ENCODE assay signal across 30 cellular contexts in the genomic region with DNA sequence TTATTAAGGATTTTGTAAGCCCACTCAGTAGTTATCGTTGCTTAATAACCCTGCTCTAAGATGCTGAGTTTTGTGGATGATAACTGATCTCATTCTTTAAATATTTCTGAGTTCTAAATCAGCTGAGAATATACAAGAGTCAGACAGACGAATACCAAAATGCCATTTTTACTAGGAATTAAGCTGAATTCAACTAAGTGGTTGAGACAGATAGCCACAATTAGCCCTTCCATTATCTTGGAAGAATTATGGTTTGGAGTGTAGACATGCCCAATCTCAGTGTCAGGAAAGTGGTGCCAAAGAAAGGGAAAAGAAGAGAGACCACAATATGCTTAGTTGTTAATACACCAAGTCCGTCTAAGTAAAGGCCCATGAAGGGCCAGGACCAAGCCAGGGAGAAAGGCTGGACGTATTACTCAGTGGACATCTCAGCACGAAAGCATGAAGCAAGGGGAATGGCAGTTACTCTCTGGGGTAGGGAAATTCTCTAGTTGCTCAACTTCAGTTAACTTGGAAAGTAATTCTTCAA. TPM values are rescaled to one million over a fixed set of nuclear protein-coding genes. Genes with fewer than 3 reads are reported as not detected.
A peak's percentile ranks its signal among the peaks of the same experiment; 100 is the strongest.
DNase-seq lines count a peak whose midpoint lies in the region; ATAC-seq, FAIRE-seq and TF ChIP-seq lines count a peak whose summit lies in the region.
"Had no signal": no experiment of that assay in that cellular context is flagged by ENCODE, and none has a peak within 500 bp of the region (broad histone marks: within the 10 kb centered on the region; RNA-seq: fewer than 3 reads in every experiment).

No MANE protein-coding gene starts in this region.

- H3K36me3 Mint-ChIP-seq in astrocyte (ENCODE audit: low read depth, unreplicated experiment): no peaks in the 10 kb centered on the region
- H3K36me3 Mint-ChIP-seq: immature natural killer cell, T-cell had no signal

- H4K8ac ChIP-seq in neuronal stem cell (ENCODE audit: low read depth, low read length): no peak overlapping the region

- no peak overlapping the region for H3K27ac Mint-ChIP-seq in astrocyte (ENCODE audit: unreplicated experiment)
- H3K27ac Mint-ChIP-seq: activated CD4-positive, alpha-beta memory T cell treated with anti-CD3 and anti-CD28 coated beads, Interleukin-2, amount 10 ng/mL, durations not matched to agents 7 days and 5 days; immature natural killer cell; stimulated activated naive CD8-positive, alpha-beta T cell treated with anti-CD3 and anti-CD28 coated beads, Interleukin-15, Interleukin-2, amounts not matched to agents 100 ng/mL and 50 ng/mL, for 24 hours; T-cell had no signal

- H3K4me1 ChIP-seq in astrocyte (ENCODE audit: insufficient read depth, low read length) (peaks cover 7% of the 10 kb centered on the region), neuronal stem cell (ENCODE audit: control insufficient read depth in 2 of 2, insufficient read depth in 1 of 2, low read depth in 1 of 2, low read length in 2 of 2) (peaks cover 0 to 2% of the 10 kb centered on the region in 2 donors)
- H3K4me1 ChIP-seq: foreskin keratinocyte, Peyer's patch, thyroid gland had no signal

- no peak for ATAC-seq in GM18511 (IDR thresholded peaks at IDR 0.05; ENCODE audit: unreplicated experiment)
- ATAC-seq: foreskin keratinocyte; left lobe of liver; naive thymus-derived CD8-positive, alpha-beta T cell; T-cell had no signal

- FAIRE-seq in astrocyte (lab: Jason Lieb, UNC): peak; percentile 45
- FAIRE-seq: GM12891 had no signal

- no peaks in the 10 kb centered on the region for H3K79me1 ChIP-seq in neuronal stem cell (ENCODE audit: low read depth, low read length)

- H3K4me1 Mint-ChIP-seq in astrocyte (ENCODE audit: low read depth, unreplicated experiment): peaks cover 8% of the 10 kb centered on the region
- H3K4me1 Mint-ChIP-seq: activated CD4-positive, alpha-beta memory T cell treated with anti-CD3 and anti-CD28 coated beads, Interleukin-2, amount 10 ng/mL, durations not matched to agents 7 days and 5 days; central memory CD8-positive, alpha-beta T cell; immature natural killer cell; naive thymus-derived CD8-positive, alpha-beta T cell; T-cell had no signal

- H3K23ac ChIP-seq in neuronal stem cell (ENCODE audit: low read depth, low read length, poor library complexity): no peak overlapping the region

- no peak overlapping the region for H3K18ac ChIP-seq in neuronal stem cell (ENCODE audit: low read length)

- H3K9ac ChIP-seq in astrocyte (ENCODE audit: low read length) (no peak overlapping the region), neuronal stem cell (ENCODE audit: low read depth, low read length, poor library complexity) (no peak overlapping the region)
- H3K9ac ChIP-seq: BLaER1 had no signal

- DNase-seq in GM03348 (ENCODE audit: low spot score) (peak; percentile 78), astrocyte (ENCODE audit: low read depth) (peak; percentile 73), foreskin fibroblast (peak; percentile 63 to 74), HT-29 (ENCODE audit: low spot score) (no peak), neuronal stem cell (ENCODE audit: low spot score) (no peak)
- DNase-seq in activated naive CD4-positive, alpha-beta T cell (lab: John Stamatoyannopoulos, UW): no peak
- DNase-seq: activated CD4-positive, alpha-beta memory T cell treated with anti-CD3 and anti-CD28 coated beads, Interleukin-2, amount 10 ng/mL, durations not matched to agents 7 days and 5 days; activated CD4-positive, CD25-positive, alpha-beta regulatory T cell treated with anti-CD3 and anti-CD28 coated beads, Interleukin-2, amount 50 U/mL, for 72 hours; activated gamma-delta T cell; amniotic stem cell; COR-L47; dorsolateral prefrontal cortex; foreskin keratinocyte; HCEC 1CT; immature natural killer cell; naive thymus-derived CD8-positive, alpha-beta T cell; NCI-H1436 treated with DMSO at 0.1 percent for 48 hours; NCI-H510A; Peyer's patch; SIG-M5; T-cell; thyroid gland had no signal

- H3K4me3 Mint-ChIP-seq in astrocyte (ENCODE audit: unreplicated experiment): no peak overlapping the region
- H3K4me3 Mint-ChIP-seq: activated CD4-positive, alpha-beta memory T cell treated with anti-CD3 and anti-CD28 coated beads, Interleukin-2, amount 10 ng/mL, durations not matched to agents 7 days and 5 days; central memory CD8-positive, alpha-beta T cell; immature natural killer cell; naive thymus-derived CD8-positive, alpha-beta T cell; stimulated activated naive CD8-positive, alpha-beta T cell treated with anti-CD3 and anti-CD28 coated beads, Interleukin-15, Interleukin-2, amounts not matched to agents 100 ng/mL and 50 ng/mL, for 24 hours; T-cell had no signal

- H3K9me3 Mint-ChIP-seq in astrocyte (ENCODE audit: unreplicated experiment): peaks cover 2% of the 10 kb centered on the region
- H3K9me3 Mint-ChIP-seq: activated CD4-positive, alpha-beta memory T cell treated with anti-CD3 and anti-CD28 coated beads, Interleukin-2, amount 10 ng/mL, durations not matched to agents 7 days and 5 days; immature natural killer cell; stimulated activated naive CD8-positive, alpha-beta T cell treated with anti-CD3 and anti-CD28 coated beads, Interleukin-15, Interleukin-2, amounts not matched to agents 100 ng/mL and 50 ng/mL, for 24 hours had no signal

- H2BK5ac ChIP-seq in neuronal stem cell (ENCODE audit: low read length): no peak overlapping the region

- no peaks in the 10 kb centered on the region for H3K9me3 ChIP-seq in astrocyte (ENCODE audit: insufficient read depth, low read depth, low read length)
- H3K9me3 ChIP-seq in neuronal stem cell (replicated peaks in 1 of 2; ENCODE audit: control insufficient read depth in 2 of 2, insufficient read depth in 1 of 2, low read depth in 1 of 2, low read length in 2 of 2): no peaks in the 10 kb centered on the region
- H3K9me3 ChIP-seq: BLaER1, Peyer's patch, thyroid gland had no signal

- H3K79me2 ChIP-seq in astrocyte (ENCODE audit: insufficient read depth, low read length): no peaks in the 10 kb centered on the region
- H3K79me2 ChIP-seq: hepatocyte had no signal

- H3K4ac ChIP-seq in neuronal stem cell (ENCODE audit: low read length): no peak overlapping the region

- peaks cover 32% of the 10 kb centered on the region for H3K27me3 Mint-ChIP-seq in astrocyte (ENCODE audit: low read depth, unreplicated experiment)

- H3K27ac ChIP-seq in astrocyte (ENCODE audit: low read depth, low read length): no peak overlapping the region
- no peak overlapping the region for H3K27ac ChIP-seq in neuronal stem cell (replicated peaks; ENCODE audit: low read length)
- H3K27ac ChIP-seq: BLaER1, dorsolateral prefrontal cortex, foreskin keratinocyte, hepatocyte, Peyer's patch, thyroid gland had no signal

- H3K14ac ChIP-seq in neuronal stem cell (ENCODE audit: low read length): no peak overlapping the region

- no peak overlapping the region for H2BK120ac ChIP-seq in neuronal stem cell (ENCODE audit: low read depth, low read length)

- H3K4me3 ChIP-seq in astrocyte (ENCODE audit: insufficient read depth, low read depth, low read length): no peak overlapping the region
- no peak overlapping the region for H3K4me3 ChIP-seq in foreskin fibroblast (ENCODE audit: low read depth in 1 of 2, low read length in 2 of 2)
- H3K4me3 ChIP-seq in neuronal stem cell (ENCODE audit: low read length in 2 of 2): no peak overlapping the region
- H3K4me3 ChIP-seq: BLaER1, dorsolateral prefrontal cortex, hepatocyte, Peyer's patch, thyroid gland had no signal

- H3K27me3 ChIP-seq in astrocyte (ENCODE audit: insufficient read depth, low read length): peaks cover 2% of the 10 kb centered on the region
- H3K27me3 ChIP-seq in neuronal stem cell (ENCODE audit: control insufficient read depth in 3 of 3, insufficient read depth in 3 of 3, low read depth in 1 of 3, low read length in 3 of 3): no peaks in the 10 kb centered on the region
- H3K27me3 ChIP-seq: BLaER1, Peyer's patch, thyroid gland had no signal

- H3K36me3 ChIP-seq in astrocyte (ENCODE audit: insufficient read depth, low read length) (no peaks in the 10 kb centered on the region), neuronal stem cell (replicated peaks in 1 of 2; ENCODE audit: control insufficient read depth in 2 of 2, insufficient read depth in 2 of 2, low read length in 2 of 2) (no peaks in the 10 kb centered on the region)
- H3K36me3 ChIP-seq: BLaER1, Peyer's patch, thyroid gland had no signal

- H2AFZ ChIP-seq in astrocyte (ENCODE audit: low read depth, low read length) (no peak overlapping the region), neuronal stem cell (ENCODE audit: low read length) (no peak overlapping the region)
- H2AFZ ChIP-seq: hepatocyte had no signal

- H2BK15ac ChIP-seq in neuronal stem cell (ENCODE audit: low read length): no peak overlapping the region

- no CpG with 5 or more reads among the region's 5 CpGs for WGBS in neuronal stem cell (ENCODE audit: extremely low coverage in 2 of 2, insufficient read length in 2 of 2, insufficient replicate concordance in 1 of 2), 2 donors

- TF ChIP-seq CTCF in astrocyte (IDR thresholded peaks at IDR 0.05; ENCODE audit: insufficient read depth, low read depth, low read length) (no peak), foreskin fibroblast (IDR thresholded peaks at IDR 0.05; ENCODE audit: low read depth, low read length) (no peak)

- no peak overlapping the region for H2BK12ac ChIP-seq in neuronal stem cell (ENCODE audit: low read length)

- H4K91ac ChIP-seq in neuronal stem cell (ENCODE audit: low read depth, low read length, poor library complexity): no peak overlapping the region

- H2AK5ac ChIP-seq in neuronal stem cell (ENCODE audit: low read depth, low read length): no peak overlapping the region

- H4K20me1 ChIP-seq in astrocyte (ENCODE audit: insufficient read depth, low read length): no peaks in the 10 kb centered on the region
- H4K20me1 ChIP-seq: BLaER1 had no signal

- H3K4me2 ChIP-seq in astrocyte (ENCODE audit: low read length): peak overlapping the region; percentile 25
- H3K4me2 ChIP-seq in neuronal stem cell (ENCODE audit: insufficient read depth, low read length, poor library complexity, severe bottlenecking): no peak overlapping the region
- H3K4me2 ChIP-seq: BLaER1, hepatocyte had no signal

RNA-seq across cellular contexts. Expression of a gene that starts 58.6 kb away (rescaled TPM):
- 0.10 TPM in 1 of 2 replicates, not detected in the other for total RNA-seq in astrocyte
- total RNA-seq in HT-29 (2014; rRNA removed; shearing (Covaris generic)): not detected in 2 replicates
- 0.21 TPM for polyA plus RNA-seq in neuronal stem cell (2013, experiment 1 of 2)
- 0.28 TPM for polyA plus RNA-seq in neuronal stem cell (2013, experiment 2 of 2)
- total RNA-seq: activated CD4-positive, alpha-beta memory T cell treated with anti-CD3 and anti-CD28 coated beads, Interleukin-2, amount 10 ng/mL, durations not matched to agents 7 days and 5 days; foreskin keratinocyte; naive thymus-derived CD8-positive, alpha-beta T cell; renal cortical epithelial cell; T-cell had no signal
- polyA plus RNA-seq: foreskin keratinocyte; naive thymus-derived CD8-positive, alpha-beta T cell had no signal

Comparison
In these comparisons a context has a peak if more than half of its experiments do, and no peak if none do; other contexts are left out.
1. DNase-seq: peak in GM03348 (single experiment), astrocyte (single experiment) and foreskin fibroblast (2 of 2); none in activated naive CD4-positive, alpha-beta T cell (0 of 4), HT-29 (single experiment) and neuronal stem cell (single experiment).